9 cellular contexts compared by ENCODE assay signal in the genomic region with DNA sequence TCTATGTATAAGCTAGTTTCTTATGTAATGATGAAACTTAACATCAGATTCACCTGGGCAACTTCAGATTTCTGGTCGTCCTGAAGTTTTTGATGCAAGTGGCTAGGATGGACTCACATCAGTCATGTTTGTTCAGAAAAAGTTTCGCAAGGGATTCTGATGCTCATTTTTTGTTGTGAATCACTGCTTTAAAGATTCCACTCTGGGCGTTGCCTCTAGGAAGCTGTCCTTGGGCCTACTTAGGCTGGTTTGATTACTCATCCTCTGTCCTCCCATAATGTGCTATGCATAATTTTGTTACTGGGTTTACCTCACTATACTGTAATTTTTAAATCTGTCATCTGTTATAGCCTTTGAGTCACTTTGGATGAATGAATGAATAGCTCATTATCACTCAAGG. TPM values are rescaled to one million over a fixed set of nuclear protein-coding genes. Genes with fewer than 3 reads are reported as not detected.
DNase-seq lines count a peak whose midpoint lies in the region; ATAC-seq lines count a peak whose summit lies in the region.
"Had no signal": no experiment of that assay in that cellular context is flagged by ENCODE, and none has a peak within 500 bp of the region (broad histone marks: within the 10 kb centered on the region; RNA-seq: fewer than 3 reads in every experiment).

No MANE protein-coding gene starts in this region.

- no peaks in the 10 kb centered on the region for H3K27me3 Mint-ChIP-seq in activated CD4-positive, alpha-beta memory T cell treated with anti-CD3 and anti-CD28 coated beads, Interleukin-2, amount 10 ng/mL, durations not matched to agents 7 days and 5 days

- H3K4me3 Mint-ChIP-seq in activated CD4-positive, alpha-beta memory T cell treated with anti-CD3 and anti-CD28 coated beads, Interleukin-2, amount 10 ng/mL, durations not matched to agents 7 days and 5 days: no peak overlapping the region

- no peak overlapping the region for H3K27ac Mint-ChIP-seq in activated CD4-positive, alpha-beta memory T cell treated with anti-CD3 and anti-CD28 coated beads, Interleukin-2, amount 10 ng/mL, durations not matched to agents 7 days and 5 days

- POLR2A ChIA-PET in activated CD4-positive, alpha-beta memory T cell treated with anti-CD3 and anti-CD28 coated beads, Interleukin-2, amount 10 ng/mL, durations not matched to agents 7 days and 5 days (lab: Charles Lee): no interaction called here

- CTCF ChIA-PET in activated CD4-positive, alpha-beta memory T cell treated with anti-CD3 and anti-CD28 coated beads, Interleukin-2, amount 10 ng/mL, durations not matched to agents 7 days and 5 days (lab: Charles Lee): interaction anchor here (0.9 kb wide), 1 partner anchor 36 kb away, joined by 3 read pairs; no protein-coding TSS in a partner anchor

- H3K9me3 Mint-ChIP-seq in activated CD4-positive, alpha-beta memory T cell treated with anti-CD3 and anti-CD28 coated beads, Interleukin-2, amount 10 ng/mL, durations not matched to agents 7 days and 5 days: no peaks in the 10 kb centered on the region

- H3K4me1 Mint-ChIP-seq in activated CD4-positive, alpha-beta memory T cell treated with anti-CD3 and anti-CD28 coated beads, Interleukin-2, amount 10 ng/mL, durations not matched to agents 7 days and 5 days: peaks cover 3% of the 10 kb centered on the region

- peaks cover 13% of the 10 kb centered on the region for H3K36me3 Mint-ChIP-seq in activated CD4-positive, alpha-beta memory T cell treated with anti-CD3 and anti-CD28 coated beads, Interleukin-2, amount 10 ng/mL, durations not matched to agents 7 days and 5 days (ENCODE audit: low read depth)

- DNase-seq in GOT3 (lab: John Stamatoyannopoulos, UW) (peak; percentile 1), RKO (ENCODE audit: low spot score) (peak; percentile 73), fibroblast of peridontal ligament (ENCODE audit: extremely low read depth) (peak; percentile 90), germinal center (ENCODE audit: low spot score) (no peak), Ammon's horn (ENCODE audit: low spot score) (no peak)
- no peak for DNase-seq in stimulated activated naive CD8-positive, alpha-beta T cell treated with anti-CD3 and anti-CD28 coated beads, Interleukin-15, Interleukin-2, amounts not matched to agents 100 U/mL and 50 U/mL, for 24 hours
- no peak for DNase-seq in activated CD4-positive, alpha-beta memory T cell treated with anti-CD3 and anti-CD28 coated beads, Interleukin-2, amount 10 ng/mL, durations not matched to agents 7 days and 5 days
- DNase-seq: midbrain, NCI-H187 had no signal

- peak; percentile 52 for ATAC-seq in stimulated activated naive CD8-positive, alpha-beta T cell treated with anti-CD3 and anti-CD28 coated beads, Interleukin-15, Interleukin-2, amounts not matched to agents 100 U/mL and 50 U/mL, for 24 hours

RNA-seq across cellular contexts. Expression of a gene that starts 30.8 kb away (rescaled TPM):
- 10 to 100 TPM; 36.9 to 41.9 TPM for total RNA-seq in activated CD4-positive, alpha-beta memory T cell treated with anti-CD3 and anti-CD28 coated beads, Interleukin-2, amount 10 ng/mL, durations not matched to agents 7 days and 5 days

Comparison
In these comparisons a context has a peak if more than half of its experiments do, and no peak if none do; other contexts are left out.
1. DNase-seq: peak in GOT3 (single experiment), RKO (single experiment) and fibroblast of peridontal ligament (single experiment); none in stimulated activated naive CD8-positive, alpha-beta T cell treated with anti-CD3 and anti-CD28 coated beads, Interleukin-15, Interleukin-2, amounts not matched to agents 100 U/mL and 50 U/mL, for 24 hours (single experiment), germinal center (single experiment), activated CD4-positive, alpha-beta memory T cell treated with anti-CD3 and anti-CD28 coated beads, Interleukin-2, amount 10 ng/mL, durations not matched to agents 7 days and 5 days (single experiment) and Ammon's horn (single experiment).